Comparison of ENCODE assay signal across 8 cellular contexts in genomic region chr1:11908139-11909021, GRCh38. TPM values are rescaled to one million over a fixed set of nuclear protein-coding genes. Genes with fewer than 3 reads are reported as not detected.
A peak's percentile ranks its signal among the peaks of the same experiment; 100 is the strongest.
DNase-seq lines count a peak whose midpoint lies in the region; ATAC-seq, FAIRE-seq and TF ChIP-seq lines count a peak whose summit lies in the region.

No MANE protein-coding gene starts in this region.

- H4K20me1 ChIP-seq in HepG2 (ENCODE audit: insufficient read depth, low read length): no peaks in the 10 kb centered on the region

- BruUV-seq in HepG2 (replicated peaks; lab: Mats Ljungman, UMichigan): TSS peak; percentile 99

- peak in 1 of 2 experiments; percentile 65; a peak in 1 of 4 replicates for TF ChIP-seq EP300 in HepG2 (IDR thresholded peaks at IDR 0.05; ENCODE audit: low read depth in 2 of 2, low read length in 2 of 2)
- TF ChIP-seq EP300 in HepG2 (CRISPR knock-in tag; IDR thresholded peaks at IDR 0.05; ENCODE audit: borderline replicate concordance): peak; percentile 69

- FAIRE-seq in HepG2 (lab: Jason Lieb, UNC): peak; percentile 76

- peak; percentile 99 to 100 for TF ChIP-seq POLR2A in HepG2 (IDR thresholded peaks at IDR 0.05; ENCODE audit: insufficient read depth in 1 of 2, low read depth in 2 of 2, low read length in 2 of 2)

- DNase-seq in NCI-H69 (lab: John Stamatoyannopoulos, UW): peak; percentile 97
- peak; percentile 80 for DNase-seq in activated CD4-positive, alpha-beta T cell treated with anti-CD3 and anti-CD28 coated beads, Interleukin-2, amount 50 U/mL, for 1 hour
- DNase-seq in dermis microvascular lymphatic vessel endothelial cell (ENCODE audit: low read depth in 2 of 2): peak; percentile 94 to 96
- peak; percentile 96 for DNase-seq in HepG2 (ENCODE audit: low spot score)
- peak; percentile 68 to 73 for DNase-seq in stimulated activated CD4-positive, alpha-beta T cell treated with anti-CD3 and anti-CD28 coated beads, Interleukin-2, amount 100 ng/mL, for 48 hours

- peak overlapping the region; percentile 57 to 76 (median 67) for H3K4me3 ChIP-seq in HepG2 (replicated peaks in 1 of 3; ENCODE audit: insufficient read depth in 1 of 3, low read depth in 2 of 3, low read length in 3 of 3)

- H3K36me3 ChIP-seq in HepG2 (replicated peaks in 1 of 2; ENCODE audit: control insufficient read depth in 1 of 2, insufficient read depth in 2 of 2, low read length in 2 of 2): no peaks in the 10 kb centered on the region

- in situ Hi-C loops in HepG2 (cut with HindIII; ENCODE audit: extremely low pct_ligation_motif_present, low pct_unique_long_range_greater_than_20kb): no loop called here

- H3K27ac ChIP-seq in C4-2B (peak overlapping the region; percentile 86), HepG2 (ENCODE audit: extremely low read length, insufficient read depth, low read length) (peak overlapping the region; percentile 100)

- H3K9me3 ChIP-seq in HepG2 (ENCODE audit: low read length): no peaks in the 10 kb centered on the region

- CTCF ChIA-PET in HepG2 (lab: Yijun Ruan, JAX; ENCODE audit: low intra/inter-chr PET ratio, low total read pairs): interaction anchor here (1.5 kb wide), 1 partner anchor 70 kb away, joined by 15 read pairs; no protein-coding TSS in a partner anchor

- peaks cover 0 to 2% of the 10 kb centered on the region in 2 experiments; a peak in 2 of 5 replicates for H3K27me3 ChIP-seq in HepG2 (ENCODE audit: control insufficient read depth in 1 of 2, insufficient read depth in 2 of 2, low read length in 2 of 2)

- TF ChIP-seq RAD21 in HepG2 (CRISPR knock-in tag; IDR thresholded peaks at IDR 0.05): peak; percentile 61

- WGBS in HepG2 (ENCODE audit: low lambda C conversion rate): 2% methylated on average over 31 of the region's 41 CpGs

- H2AFZ ChIP-seq in HepG2 (ENCODE audit: low read length): no peak overlapping the region

- POLR2A ChIA-PET in HepG2 (lab: Yijun Ruan, JAX): interaction anchor here (0.7 to 8.7 kb wide), 37 partner anchors 9 to 641 kb away, joined by 3 to 178 read pairs (median 6); partner anchors contain the start of genes AGTRAP, CLCN6, FBXO6 and KIAA2013

- TF ChIP-seq CTCF in C4-2B (conservative IDR thresholded peaks at IDR 0.05) (no peak), HepG2 (CRISPR knock-in tag; IDR thresholded peaks at IDR 0.05) (no peak)

- ATAC-seq in GM19395 (IDR thresholded peaks at IDR 0.05; ENCODE audit: unreplicated experiment) (peak; percentile 64), HG03521 (IDR thresholded peaks at IDR 0.05; ENCODE audit: unreplicated experiment) (peak; percentile 37), HepG2 (peak; percentile 78)

- intact Hi-C loops in HepG2 (cut with micrococcal nuclease; ENCODE audit: unreplicated experiment): loop anchor here (1.0 to 5.0 kb wide), 3 partner anchors 20 to 66 kb away; no protein-coding TSS in a partner anchor

- no peaks in the 10 kb centered on the region for H3K79me2 ChIP-seq in HepG2 (ENCODE audit: insufficient read depth, low read length)

- peak overlapping the region; percentile 99 for H3K9ac ChIP-seq in HepG2 (ENCODE audit: insufficient read depth, low read depth, low read length)

- H3K4me1 ChIP-seq in HepG2 (ENCODE audit: insufficient read depth, low read length): peaks cover 49% of the 10 kb centered on the region

- H3K4me2 ChIP-seq in HepG2 (ENCODE audit: low read depth, low read length): peak overlapping the region; percentile 94

TF ChIP-seq in HepG2, 621 proteins besides CTCF, POLR2A, EP300 and RAD21 (continues in another document):
- TF ChIP-seq ZSCAN29 (CRISPR knock-in tag; conservative IDR thresholded peaks at IDR 0.05) (peak; percentile 90; the same call in 1 of the 2 replicates), KDM4B (CRISPR knock-in tag; IDR thresholded peaks at IDR 0.05) (no peak), GABPB1 (CRISPR knock-in tag; IDR thresholded peaks at IDR 0.05) (0 out of 2 replicates have a peak, but pooled peaks have one; percentile 4)

RNA-seq across cellular contexts. Expression of gene KIAA2013, which starts 17.8 kb away (rescaled TPM):
- total RNA-seq in dermis microvascular lymphatic vessel endothelial cell (38.3 and 58.3 TPM in 2 replicates), HepG2 (2016; rRNA removed; fragmentation: Illumina TruSeq; extraction: Trizol) (47.7 and 76.0 TPM in 2 replicates)
- total RNA-seq in HepG2 (2016; cell fraction: cytosol; rRNA removed; fragmentation: Illumina TruSeq; extraction: Trizol; ENCODE audit: low read depth): 39.0 and 40.3 TPM in 2 replicates
- 45.3 and 75.8 TPM in 2 replicates for total RNA-seq in HepG2 (2016; cell fraction: insoluble cytoplasmic fraction; rRNA removed; fragmentation: Illumina TruSeq; extraction: Trizol)
- 84.9 and 91.5 TPM in 2 replicates for total RNA-seq in HepG2 (2016; cell fraction: membrane; rRNA removed; fragmentation: Illumina TruSeq; extraction: Trizol)
- 48.8 and 56.1 TPM in 2 replicates for total RNA-seq in HepG2 (2016; cell fraction: nucleus; rRNA removed; fragmentation: Illumina TruSeq; extraction: Trizol)
- 141 and 163 TPM in 2 replicates for polyA plus RNA-seq in HepG2 (2011; rRNA removed)
- 151 and 283 TPM in 2 replicates for polyA plus RNA-seq in HepG2 (2011; cell fraction: cytosol; rRNA removed)
- polyA plus RNA-seq in HepG2 (2011; cell fraction: nucleus; rRNA removed): 137 and 147 TPM in 2 replicates
- 61.9 and 67.1 TPM in 2 replicates for polyA plus RNA-seq in HepG2 (2012)
- 45.1 and 45.9 TPM in 2 replicates for polyA plus RNA-seq in HepG2 (2016; cell fraction: cytosol; fragmentation: Illumina TruSeq; extraction: Trizol; ENCODE audit: low read depth)
- 53.5 and 55.6 TPM in 2 replicates for polyA plus RNA-seq in HepG2 (2016; cell fraction: insoluble cytoplasmic fraction; fragmentation: Illumina TruSeq; extraction: Trizol; ENCODE audit: low read depth)
- polyA plus RNA-seq in HepG2 (2016; cell fraction: membrane; fragmentation: Illumina TruSeq; extraction: Trizol; ENCODE audit: low read depth): 73.8 and 79.8 TPM in 2 replicates
- polyA plus RNA-seq in HepG2 (2016; cell fraction: nucleus; fragmentation: Illumina TruSeq; extraction: Trizol; ENCODE audit: insufficient read depth, low read depth): 92.2 and 94.4 TPM in 2 replicates
- 68.1 and 270 TPM in 2 replicates for polyA minus RNA-seq in HepG2 (2011; rRNA and poly(A)+ RNA removed; ENCODE audit: low replicate concordance)
- 85.2 and 94.3 TPM in 2 replicates for polyA minus RNA-seq in HepG2 (2011; cell fraction: cytosol; rRNA and poly(A)+ RNA removed)
- 25.0 and 28.0 TPM in 2 replicates for polyA minus RNA-seq in HepG2 (2011; cell fraction: nucleus; rRNA and poly(A)+ RNA removed)

RNA-seq across cellular contexts. Expression of gene PLOD1, which starts 26.1 kb away (rescaled TPM):
- total RNA-seq in dermis microvascular lymphatic vessel endothelial cell: 138 and 192 TPM in 2 replicates
- 31.0 and 70.1 TPM in 2 replicates for total RNA-seq in HepG2 (2016; rRNA removed; fragmentation: Illumina TruSeq; extraction: Trizol)
- total RNA-seq in HepG2 (2016; cell fraction: cytosol; rRNA removed; fragmentation: Illumina TruSeq; extraction: Trizol; ENCODE audit: low read depth): 8.1 and 9.3 TPM in 2 replicates
- total RNA-seq in HepG2 (2016; cell fraction: insoluble cytoplasmic fraction; rRNA removed; fragmentation: Illumina TruSeq; extraction: Trizol): 23.8 and 71.6 TPM in 2 replicates
- total RNA-seq in HepG2 (2016; cell fraction: membrane; rRNA removed; fragmentation: Illumina TruSeq; extraction: Trizol): 22.0 and 25.0 TPM in 2 replicates
- 69.1 and 83.4 TPM in 2 replicates for total RNA-seq in HepG2 (2016; cell fraction: nucleus; rRNA removed; fragmentation: Illumina TruSeq; extraction: Trizol)
- polyA plus RNA-seq in HepG2 (2011; rRNA removed): 318 and 361 TPM in 2 replicates
- 268 and 334 TPM in 2 replicates for polyA plus RNA-seq in HepG2 (2011; cell fraction: cytosol; rRNA removed)
- 289 and 340 TPM in 2 replicates for polyA plus RNA-seq in HepG2 (2011; cell fraction: nucleus; rRNA removed)
- 213 and 215 TPM in 2 replicates for polyA plus RNA-seq in HepG2 (2012)
- polyA plus RNA-seq in HepG2 (2016; cell fraction: cytosol; fragmentation: Illumina TruSeq; extraction: Trizol; ENCODE audit: low read depth): 10.1 and 11.2 TPM in 2 replicates
- polyA plus RNA-seq in HepG2 (2016; cell fraction: insoluble cytoplasmic fraction; fragmentation: Illumina TruSeq; extraction: Trizol; ENCODE audit: low read depth): 27.4 and 35.7 TPM in 2 replicates
- polyA plus RNA-seq in HepG2 (2016; cell fraction: membrane; fragmentation: Illumina TruSeq; extraction: Trizol; ENCODE audit: low read depth): 15.6 and 19.4 TPM in 2 replicates
- polyA plus RNA-seq in HepG2 (2016; cell fraction: nucleus; fragmentation: Illumina TruSeq; extraction: Trizol; ENCODE audit: insufficient read depth, low read depth): 135 and 151 TPM in 2 replicates
- 131 and 463 TPM in 2 replicates for polyA minus RNA-seq in HepG2 (2011; rRNA and poly(A)+ RNA removed; ENCODE audit: low replicate concordance)
- polyA minus RNA-seq in HepG2 (2011; cell fraction: cytosol; rRNA and poly(A)+ RNA removed): 175 and 181 TPM in 2 replicates
- 85.1 and 85.4 TPM in 2 replicates for polyA minus RNA-seq in HepG2 (2011; cell fraction: nucleus; rRNA and poly(A)+ RNA removed)

RNA-seq across cellular contexts. Expression of gene NPPB, which starts 49.6 kb away (rescaled TPM):
- total RNA-seq in dermis microvascular lymphatic vessel endothelial cell (not detected in 2 replicates), HepG2 (2016; rRNA removed; fragmentation: Illumina TruSeq; extraction: Trizol) (not detected in 2 replicates)
- total RNA-seq in HepG2 (2016; cell fraction: cytosol; rRNA removed; fragmentation: Illumina TruSeq; extraction: Trizol; ENCODE audit: low read depth): not detected in 2 replicates
- 0.24 TPM in 1 of 2 replicates, not detected in the other for total RNA-seq in HepG2 (2016; cell fraction: insoluble cytoplasmic fraction; rRNA removed; fragmentation: Illumina TruSeq; extraction: Trizol)
- not detected in 2 replicates for total RNA-seq in HepG2 (2016; cell fraction: membrane; rRNA removed; fragmentation: Illumina TruSeq; extraction: Trizol)
- total RNA-seq in HepG2 (2016; cell fraction: nucleus; rRNA removed; fragmentation: Illumina TruSeq; extraction: Trizol): not detected in 2 replicates
- 1.9 and 3.7 TPM in 2 replicates for polyA plus RNA-seq in HepG2 (2011; rRNA removed)
- 2.1 TPM in 2 replicates for polyA plus RNA-seq in HepG2 (2011; cell fraction: cytosol; rRNA removed)
- polyA plus RNA-seq in HepG2 (2011; cell fraction: nucleus; rRNA removed): 0.90 and 2.1 TPM in 2 replicates
- polyA plus RNA-seq in HepG2 (2012): 0.77 and 4.3 TPM in 2 replicates
- not detected in 2 replicates for polyA plus RNA-seq in HepG2 (2016; cell fraction: cytosol; fragmentation: Illumina TruSeq; extraction: Trizol; ENCODE audit: low read depth)
- not detected in 2 replicates for polyA plus RNA-seq in HepG2 (2016; cell fraction: insoluble cytoplasmic fraction; fragmentation: Illumina TruSeq; extraction: Trizol; ENCODE audit: low read depth)
- not detected in 2 replicates for polyA plus RNA-seq in HepG2 (2016; cell fraction: membrane; fragmentation: Illumina TruSeq; extraction: Trizol; ENCODE audit: low read depth)
- polyA plus RNA-seq in HepG2 (2016; cell fraction: nucleus; fragmentation: Illumina TruSeq; extraction: Trizol; ENCODE audit: insufficient read depth, low read depth): 0.79 and 0.81 TPM in 2 replicates
- polyA minus RNA-seq in HepG2 (2011; rRNA and poly(A)+ RNA removed; ENCODE audit: low replicate concordance): 0.56 TPM in 1 of 2 replicates, not detected in the other
- polyA minus RNA-seq in HepG2 (2011; cell fraction: cytosol; rRNA and poly(A)+ RNA removed): 2.6 TPM in 1 of 2 replicates, not detected in the other
- polyA minus RNA-seq in HepG2 (2011; cell fraction: nucleus; rRNA and poly(A)+ RNA removed): not detected in 2 replicates

Comparison
In these comparisons a context has a peak if more than half of its experiments do, and no peak if none do; other contexts are left out.
1. Peak in every context shown above with its lines: DNase-seq, ATAC-seq, H3K4me3 ChIP-seq and H3K27ac ChIP-seq.